Comparison of ENCODE assay signal across 31 cellular contexts in the genomic region with DNA sequence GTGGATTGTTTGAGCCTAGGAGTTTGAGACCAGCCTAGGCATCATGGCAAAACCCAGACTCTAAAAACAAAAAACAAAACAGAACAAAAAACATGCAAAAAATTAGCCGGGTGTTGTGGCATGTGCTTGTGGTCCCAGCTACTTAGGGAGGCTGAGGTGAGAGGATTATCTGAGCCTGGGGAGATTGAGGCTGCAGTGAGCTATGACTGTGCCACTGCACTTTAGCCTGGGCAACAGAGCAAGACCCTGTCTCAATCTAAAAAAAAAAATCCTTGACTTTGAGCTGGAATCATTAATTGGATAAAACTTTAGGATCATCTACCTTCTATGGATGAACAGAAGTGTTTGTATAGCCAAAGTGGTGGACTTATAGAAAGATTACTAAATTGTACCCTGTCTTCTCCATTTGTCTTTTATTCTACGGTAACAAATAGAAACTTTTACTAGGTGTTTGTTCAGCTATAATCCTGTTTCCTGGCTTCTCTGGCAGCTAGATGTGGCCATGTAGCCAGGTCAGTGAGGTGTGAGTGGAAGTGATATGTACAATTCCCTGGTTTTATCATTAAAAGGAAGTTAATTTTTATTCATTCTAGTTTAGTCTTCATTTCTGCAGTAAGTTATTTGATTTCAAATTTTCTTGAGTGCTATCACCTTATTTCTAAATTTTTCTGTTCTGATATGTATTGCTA.
"Had no signal": no experiment of that assay in that cellular context is flagged by ENCODE, and none has a peak within 500 bp of the region (broad histone marks: within the 10 kb centered on the region; RNA-seq: fewer than 3 reads in every experiment).

No MANE protein-coding gene starts in this region.

- H3K9me3 Mint-ChIP-seq: activated CD4-positive, alpha-beta memory T cell treated with anti-CD3 and anti-CD28 coated beads, Interleukin-2, amount 10 ng/mL, durations not matched to agents 7 days and 5 days; activated CD4-positive, alpha-beta T cell treated with anti-CD3 and anti-CD28 coated beads, Interleukin-2, amount 10 ng/mL, durations not matched to agents 7 days and 5 days; activated T-cell treated with anti-CD3 and anti-CD28 coated beads, Interleukin-2, amount 50 U/mL, for 4 hours; activated T-helper 17 cell treated with anti-CD3 and anti-CD28 coated beads, Interleukin-2, amount 50 U/mL, for 72 hours; central memory CD8-positive, alpha-beta T cell; endodermal cell; WTC11 had no signal

- H3K27ac ChIP-seq: brain microvascular endothelial cell, coronary artery, dorsolateral prefrontal cortex, gastrocnemius medialis, heart left ventricle had no signal

- H3K27ac Mint-ChIP-seq: activated CD4-positive, alpha-beta memory T cell treated with anti-CD3 and anti-CD28 coated beads, Interleukin-2, amount 10 ng/mL, durations not matched to agents 7 days and 5 days; activated CD4-positive, alpha-beta T cell treated with anti-CD3 and anti-CD28 coated beads, Interleukin-2, amount 10 ng/mL, durations not matched to agents 7 days and 5 days; activated naive CD8-positive, alpha-beta T cell; activated T-helper 17 cell treated with anti-CD3 and anti-CD28 coated beads, Interleukin-2, amount 50 U/mL, for 72 hours; dendritic cell treated with granulocyte-macrophage colony-stimulating factor and Interleukin-4, amounts not matched to agents 40 ng/mL and 50 ng/mL, for 4 days; endodermal cell; T-helper 17 cell; WTC11 had no signal

- H3K9me3 ChIP-seq: gastrocnemius medialis, heart left ventricle had no signal

- H3K27me3 ChIP-seq: brain microvascular endothelial cell, dorsolateral prefrontal cortex, gastrocnemius medialis had no signal

- H3K36me3 Mint-ChIP-seq: WTC11 had no signal

- FAIRE-seq: astrocyte, bronchial epithelial cell had no signal

- H3K4me3 ChIP-seq: coronary artery, dorsolateral prefrontal cortex, gastrocnemius medialis, heart left ventricle had no signal

- H3K4me1 Mint-ChIP-seq: central memory CD8-positive, alpha-beta T cell; endodermal cell; T-helper 17 cell; WTC11 had no signal

- H3K4me3 Mint-ChIP-seq: activated CD4-positive, alpha-beta memory T cell treated with anti-CD3 and anti-CD28 coated beads, Interleukin-2, amount 10 ng/mL, durations not matched to agents 7 days and 5 days; activated CD4-positive, alpha-beta T cell treated with anti-CD3 and anti-CD28 coated beads, Interleukin-2, amount 10 ng/mL, durations not matched to agents 7 days and 5 days; activated naive CD8-positive, alpha-beta T cell; activated T-cell treated with anti-CD3 and anti-CD28 coated beads, Interleukin-2, amount 50 U/mL, for 4 hours; activated T-helper 17 cell treated with anti-CD3 and anti-CD28 coated beads, Interleukin-2, amount 50 U/mL, for 72 hours; central memory CD8-positive, alpha-beta T cell; dendritic cell treated with granulocyte-macrophage colony-stimulating factor and Interleukin-4, amounts not matched to agents 40 ng/mL and 50 ng/mL, for 4 days; endodermal cell; T-helper 17 cell; WTC11 had no signal

- DNase-seq: activated CD4-positive, alpha-beta memory T cell treated with anti-CD3 and anti-CD28 coated beads, Interleukin-2, amount 10 ng/mL, durations not matched to agents 7 days and 5 days; activated CD4-positive, alpha-beta T cell treated with anti-CD3 and anti-CD28 coated beads for 1 hour; activated CD4-positive, alpha-beta T cell treated with anti-CD3 and anti-CD28 coated beads for 4 hours; activated CD4-positive, alpha-beta T cell treated with anti-CD3 and anti-CD28 coated beads, Interleukin-2, amount 10 ng/mL, durations not matched to agents 7 days and 5 days; activated CD4-positive, alpha-beta T cell treated with anti-CD3 and anti-CD28 coated beads, Interleukin-2, amount 50 U/mL, for 4 hours; activated effector memory CD4-positive, alpha-beta T cell treated with Interleukin-2 at 50 U/mL for 16 hours; activated gamma-delta T cell treated with Interleukin-2 at 50 U/mL for 16 hours; activated naive CD4-positive, alpha-beta T cell treated with anti-CD3 and anti-CD28 coated beads, Interleukin-2, amount 50 U/mL, for 16 hours; activated naive CD4-positive, alpha-beta T cell treated with Interleukin-2 at 50 U/mL for 16 hours; activated T-cell treated with anti-CD3 and anti-CD28 coated beads, Interleukin-2, amount 50 U/mL, for 4 hours; amniotic stem cell; anterior cingulate cortex; brain microvascular endothelial cell; dorsolateral prefrontal cortex; effector memory CD4-positive, alpha-beta T cell; endodermal cell; foreskin fibroblast; gastrocnemius medialis; glutamatergic neuron; heart left ventricle; T-helper 1 cell; T-helper 17 cell had no signal

- H3K36me3 ChIP-seq: brain microvascular endothelial cell, gastrocnemius medialis, heart left ventricle had no signal

- ATAC-seq: activated T-cell treated with anti-CD3 and anti-CD28 coated beads, Interleukin-2, amount 50 U/mL, for 4 hours; activated T-helper 17 cell treated with anti-CD3 and anti-CD28 coated beads, Interleukin-2, amount 50 U/mL, for 72 hours; esophagus mucosa; gastrocnemius medialis; heart left ventricle; T-helper 17 cell; WTC11 had no signal
